ENCODE assay signal across 1 cellular context in the genomic region with DNA sequence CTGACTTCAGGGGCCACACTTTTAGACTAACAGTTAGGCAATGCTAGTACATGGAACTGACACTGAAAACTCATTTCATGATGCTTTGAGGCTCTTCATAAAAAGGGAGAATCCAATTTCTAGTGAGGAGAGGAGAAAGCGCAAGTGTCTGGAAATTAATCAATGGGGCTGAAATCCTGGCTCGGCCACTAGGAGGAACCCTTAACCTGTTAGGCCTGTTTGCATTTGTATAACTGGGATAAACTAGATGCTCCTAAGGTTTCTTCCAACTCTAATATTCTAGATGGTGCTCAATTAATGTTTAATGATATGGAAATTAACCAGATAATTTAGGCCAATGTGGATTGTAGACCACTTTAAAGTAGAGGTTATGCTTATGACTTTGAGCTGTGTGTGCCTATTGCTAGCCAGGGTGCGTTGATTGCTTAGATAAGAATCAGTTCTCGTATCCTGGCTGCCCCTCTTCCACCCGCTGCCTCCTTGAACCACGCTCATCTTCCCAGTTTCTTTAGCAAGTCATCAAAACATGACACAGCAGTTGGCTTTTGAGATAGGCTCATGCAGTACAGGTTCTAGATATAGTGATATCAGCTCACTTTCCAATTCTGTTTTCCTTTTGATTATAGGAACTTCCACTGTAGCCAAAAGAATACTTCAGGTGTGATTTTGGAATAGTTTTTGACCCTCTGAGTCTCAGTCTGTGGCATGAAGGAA.
TF ChIP-seq lines count a peak whose summit lies in the region.

No MANE protein-coding gene starts in this region.

TF ChIP-seq in K562, 482 proteins besides CTCF, POLR2A, EP300 and RAD21 (continued from another document and continues in another):
- TF ChIP-seq, protein P1, sequence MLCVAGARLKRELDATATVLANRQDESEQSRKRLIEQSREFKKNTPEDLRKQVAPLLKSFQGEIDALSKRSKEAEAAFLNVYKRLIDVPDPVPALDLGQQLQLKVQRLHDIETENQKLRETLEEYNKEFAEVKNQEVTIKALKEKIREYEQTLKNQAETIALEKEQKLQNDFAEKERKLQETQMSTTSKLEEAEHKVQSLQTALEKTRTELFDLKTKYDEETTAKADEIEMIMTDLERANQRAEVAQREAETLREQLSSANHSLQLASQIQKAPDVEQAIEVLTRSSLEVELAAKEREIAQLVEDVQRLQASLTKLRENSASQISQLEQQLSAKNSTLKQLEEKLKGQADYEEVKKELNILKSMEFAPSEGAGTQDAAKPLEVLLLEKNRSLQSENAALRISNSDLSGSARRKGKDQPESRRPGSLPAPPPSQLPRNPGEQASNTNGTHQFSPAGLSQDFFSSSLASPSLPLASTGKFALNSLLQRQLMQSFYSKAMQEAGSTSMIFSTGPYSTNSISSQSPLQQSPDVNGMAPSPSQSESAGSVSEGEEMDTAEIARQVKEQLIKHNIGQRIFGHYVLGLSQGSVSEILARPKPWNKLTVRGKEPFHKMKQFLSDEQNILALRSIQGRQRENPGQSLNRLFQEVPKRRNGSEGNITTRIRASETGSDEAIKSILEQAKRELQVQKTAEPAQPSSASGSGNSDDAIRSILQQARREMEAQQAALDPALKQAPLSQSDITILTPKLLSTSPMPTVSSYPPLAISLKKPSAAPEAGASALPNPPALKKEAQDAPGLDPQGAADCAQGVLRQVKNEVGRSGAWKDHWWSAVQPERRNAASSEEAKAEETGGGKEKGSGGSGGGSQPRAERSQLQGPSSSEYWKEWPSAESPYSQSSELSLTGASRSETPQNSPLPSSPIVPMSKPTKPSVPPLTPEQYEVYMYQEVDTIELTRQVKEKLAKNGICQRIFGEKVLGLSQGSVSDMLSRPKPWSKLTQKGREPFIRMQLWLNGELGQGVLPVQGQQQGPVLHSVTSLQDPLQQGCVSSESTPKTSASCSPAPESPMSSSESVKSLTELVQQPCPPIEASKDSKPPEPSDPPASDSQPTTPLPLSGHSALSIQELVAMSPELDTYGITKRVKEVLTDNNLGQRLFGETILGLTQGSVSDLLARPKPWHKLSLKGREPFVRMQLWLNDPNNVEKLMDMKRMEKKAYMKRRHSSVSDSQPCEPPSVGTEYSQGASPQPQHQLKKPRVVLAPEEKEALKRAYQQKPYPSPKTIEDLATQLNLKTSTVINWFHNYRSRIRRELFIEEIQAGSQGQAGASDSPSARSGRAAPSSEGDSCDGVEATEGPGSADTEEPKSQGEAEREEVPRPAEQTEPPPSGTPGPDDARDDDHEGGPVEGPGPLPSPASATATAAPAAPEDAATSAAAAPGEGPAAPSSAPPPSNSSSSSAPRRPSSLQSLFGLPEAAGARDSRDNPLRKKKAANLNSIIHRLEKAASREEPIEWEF (CRISPR knock-in tag; IDR thresholded peaks at IDR 0.05) = no peak
- TF ChIP-seq SREBF2 (CRISPR knock-in tag; IDR thresholded peaks at IDR 0.05) (no peak), BRCA1 (IDR thresholded peaks at IDR 0.05) (no peak), BRCA1 (CRISPR knock-in tag; IDR thresholded peaks at IDR 0.05) (no peak), BCL6 (CRISPR knock-in tag; IDR thresholded peaks at IDR 0.05) (no peak), NR2C1 (IDR thresholded peaks at IDR 0.05) (no peak), NR2C1 (tag; IDR thresholded peaks at IDR 0.05) (no peak), SOX6 (IDR thresholded peaks at IDR 0.05) (no peak), ZKSCAN3 (CRISPR knock-in tag; IDR thresholded peaks at IDR 0.05) (no peak), MCM5 (IDR thresholded peaks at IDR 0.05; ENCODE audit: low read depth) (no peak), ZNF12 (CRISPR knock-in tag; IDR thresholded peaks at IDR 0.05) (no peak), GTF2E2 (tag; IDR thresholded peaks at IDR 0.05) (no peak), CEBPB (tag; IDR thresholded peaks at IDR 0.05) (no peak), ARID1B (IDR thresholded peaks at IDR 0.05) (peak; percentile 45; the same call in 1 of the 2 replicates), ZNF143 (CRISPR knock-in tag; IDR thresholded peaks at IDR 0.05) (no peak), ZNF589 (CRISPR knock-in tag; IDR thresholded peaks at IDR 0.05; ENCODE audit: low read depth) (no peak), KDM2B (CRISPR knock-in tag; IDR thresholded peaks at IDR 0.05) (no peak), PRMT5 (CRISPR knock-in tag; IDR thresholded peaks at IDR 0.05) (no peak), NFE2 (IDR thresholded peaks at IDR 0.05; ENCODE audit: low read depth) (peak; percentile 75), ZNF146 (CRISPR knock-in tag; IDR thresholded peaks at IDR 0.05; ENCODE audit: unreplicated experiment) (no peak), COPS2 (conservative IDR thresholded peaks at IDR 0.05) (no peak), CREM (IDR thresholded peaks at IDR 0.05; ENCODE audit: low read depth) (no peak), ZNF263 (CRISPR knock-in tag; IDR thresholded peaks at IDR 0.05; ENCODE audit: borderline replicate concordance) (no peak), ZNF3 (CRISPR knock-in tag; IDR thresholded peaks at IDR 0.05) (no peak), EZH2 (IDR thresholded peaks at IDR 0.05; ENCODE audit: borderline replicate concordance, low read depth, low read length) (no peak), BACH1 (tag; IDR thresholded peaks at IDR 0.05) (peak; percentile 63; the same call in 1 of the 2 replicates), MYC (IDR thresholded peaks at IDR 0.05; ENCODE audit: low read depth, low read length) (no peak), MYC (CRISPR knock-in tag; IDR thresholded peaks at IDR 0.05; ENCODE audit: borderline replicate concordance, low read depth) (no peak), MXI1 (IDR thresholded peaks at IDR 0.05; ENCODE audit: low read depth, low read length) (no peak), RCOR1 (IDR thresholded peaks at IDR 0.05; ENCODE audit: borderline replicate concordance in 1 of 2, low read depth in 2 of 2, low read length in 2 of 2) (no peak), MAFF (IDR thresholded peaks at IDR 0.05; ENCODE audit: low read length) (peak; percentile 43; the same call in 1 of the 2 replicates), ZNF507 (tag; conservative IDR thresholded peaks at IDR 0.05) (no peak), MTA1 (IDR thresholded peaks at IDR 0.05; ENCODE audit: borderline replicate concordance) (no peak), ZNF121 (CRISPR knock-in tag; conservative IDR thresholded peaks at IDR 0.05) (no peak), ZNF384 (IDR thresholded peaks at IDR 0.05; ENCODE audit: low read depth, low read length) (no peak), NBN (IDR thresholded peaks at IDR 0.05; ENCODE audit: low read depth) (no peak), SMARCA4 (IDR thresholded peaks at IDR 0.05) (0 out of 2 replicates have a peak, but pooled peaks have one; percentile 30), ATF1 (CRISPR knock-in tag; IDR thresholded peaks at IDR 0.05) (no peak), ATF1 (tag; IDR thresholded peaks at IDR 0.05) (peak; percentile 24; the same call in 1 of the 2 replicates), RFX5 (IDR thresholded peaks at IDR 0.05; ENCODE audit: low read depth, low read length) (no peak), FOXK1 (CRISPR knock-in tag; IDR thresholded peaks at IDR 0.05; ENCODE audit: borderline replicate concordance) (no peak)
- TF ChIP-seq, protein P2, sequence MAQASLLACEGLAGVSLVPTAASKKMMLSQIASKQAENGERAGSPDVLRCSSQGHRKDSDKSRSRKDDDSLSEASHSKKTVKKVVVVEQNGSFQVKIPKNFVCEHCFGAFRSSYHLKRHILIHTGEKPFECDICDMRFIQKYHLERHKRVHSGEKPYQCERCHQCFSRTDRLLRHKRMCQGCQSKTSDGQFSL (CRISPR knock-in tag; IDR thresholded peaks at IDR 0.05) = no peak
- TF ChIP-seq, protein P2 (tag; IDR thresholded peaks at IDR 0.05) = no peak
- TF ChIP-seq, protein P3, sequence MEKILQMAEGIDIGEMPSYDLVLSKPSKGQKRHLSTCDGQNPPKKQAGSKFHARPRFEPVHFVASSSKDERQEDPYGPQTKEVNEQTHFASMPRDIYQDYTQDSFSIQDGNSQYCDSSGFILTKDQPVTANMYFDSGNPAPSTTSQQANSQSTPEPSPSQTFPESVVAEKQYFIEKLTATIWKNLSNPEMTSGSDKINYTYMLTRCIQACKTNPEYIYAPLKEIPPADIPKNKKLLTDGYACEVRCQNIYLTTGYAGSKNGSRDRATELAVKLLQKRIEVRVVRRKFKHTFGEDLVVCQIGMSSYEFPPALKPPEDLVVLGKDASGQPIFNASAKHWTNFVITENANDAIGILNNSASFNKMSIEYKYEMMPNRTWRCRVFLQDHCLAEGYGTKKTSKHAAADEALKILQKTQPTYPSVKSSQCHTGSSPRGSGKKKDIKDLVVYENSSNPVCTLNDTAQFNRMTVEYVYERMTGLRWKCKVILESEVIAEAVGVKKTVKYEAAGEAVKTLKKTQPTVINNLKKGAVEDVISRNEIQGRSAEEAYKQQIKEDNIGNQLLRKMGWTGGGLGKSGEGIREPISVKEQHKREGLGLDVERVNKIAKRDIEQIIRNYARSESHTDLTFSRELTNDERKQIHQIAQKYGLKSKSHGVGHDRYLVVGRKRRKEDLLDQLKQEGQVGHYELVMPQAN (IDR thresholded peaks at IDR 0.05; ENCODE audit: borderline replicate concordance) = no peak
- TF ChIP-seq, protein P4, sequence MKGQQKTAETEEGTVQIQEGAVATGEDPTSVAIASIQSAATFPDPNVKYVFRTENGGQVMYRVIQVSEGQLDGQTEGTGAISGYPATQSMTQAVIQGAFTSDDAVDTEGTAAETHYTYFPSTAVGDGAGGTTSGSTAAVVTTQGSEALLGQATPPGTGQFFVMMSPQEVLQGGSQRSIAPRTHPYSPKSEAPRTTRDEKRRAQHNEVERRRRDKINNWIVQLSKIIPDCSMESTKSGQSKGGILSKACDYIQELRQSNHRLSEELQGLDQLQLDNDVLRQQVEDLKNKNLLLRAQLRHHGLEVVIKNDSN (CRISPR knock-in tag; IDR thresholded peaks at IDR 0.05) = no peak
- TF ChIP-seq, protein P5, sequence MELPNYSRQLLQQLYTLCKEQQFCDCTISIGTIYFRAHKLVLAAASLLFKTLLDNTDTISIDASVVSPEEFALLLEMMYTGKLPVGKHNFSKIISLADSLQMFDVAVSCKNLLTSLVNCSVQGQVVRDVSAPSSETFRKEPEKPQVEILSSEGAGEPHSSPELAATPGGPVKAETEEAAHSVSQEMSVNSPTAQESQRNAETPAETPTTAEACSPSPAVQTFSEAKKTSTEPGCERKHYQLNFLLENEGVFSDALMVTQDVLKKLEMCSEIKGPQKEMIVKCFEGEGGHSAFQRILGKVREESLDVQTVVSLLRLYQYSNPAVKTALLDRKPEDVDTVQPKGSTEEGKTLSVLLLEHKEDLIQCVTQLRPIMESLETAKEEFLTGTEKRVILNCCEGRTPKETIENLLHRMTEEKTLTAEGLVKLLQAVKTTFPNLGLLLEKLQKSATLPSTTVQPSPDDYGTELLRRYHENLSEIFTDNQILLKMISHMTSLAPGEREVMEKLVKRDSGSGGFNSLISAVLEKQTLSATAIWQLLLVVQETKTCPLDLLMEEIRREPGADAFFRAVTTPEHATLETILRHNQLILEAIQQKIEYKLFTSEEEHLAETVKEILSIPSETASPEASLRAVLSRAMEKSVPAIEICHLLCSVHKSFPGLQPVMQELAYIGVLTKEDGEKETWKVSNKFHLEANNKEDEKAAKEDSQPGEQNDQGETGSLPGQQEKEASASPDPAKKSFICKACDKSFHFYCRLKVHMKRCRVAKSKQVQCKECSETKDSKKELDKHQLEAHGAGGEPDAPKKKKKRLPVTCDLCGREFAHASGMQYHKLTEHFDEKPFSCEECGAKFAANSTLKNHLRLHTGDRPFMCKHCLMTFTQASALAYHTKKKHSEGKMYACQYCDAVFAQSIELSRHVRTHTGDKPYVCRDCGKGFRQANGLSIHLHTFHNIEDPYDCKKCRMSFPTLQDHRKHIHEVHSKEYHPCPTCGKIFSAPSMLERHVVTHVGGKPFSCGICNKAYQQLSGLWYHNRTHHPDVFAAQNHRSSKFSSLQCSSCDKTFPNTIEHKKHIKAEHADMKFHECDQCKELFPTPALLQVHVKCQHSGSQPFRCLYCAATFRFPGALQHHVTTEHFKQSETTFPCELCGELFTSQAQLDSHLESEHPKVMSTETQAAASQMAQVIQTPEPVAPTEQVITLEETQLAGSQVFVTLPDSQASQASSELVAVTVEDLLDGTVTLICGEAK (IDR thresholded peaks at IDR 0.05) = no peak
- TF ChIP-seq, protein P5 (CRISPR knock-in tag; IDR thresholded peaks at IDR 0.05) = no peak
- TF ChIP-seq, protein P6, sequence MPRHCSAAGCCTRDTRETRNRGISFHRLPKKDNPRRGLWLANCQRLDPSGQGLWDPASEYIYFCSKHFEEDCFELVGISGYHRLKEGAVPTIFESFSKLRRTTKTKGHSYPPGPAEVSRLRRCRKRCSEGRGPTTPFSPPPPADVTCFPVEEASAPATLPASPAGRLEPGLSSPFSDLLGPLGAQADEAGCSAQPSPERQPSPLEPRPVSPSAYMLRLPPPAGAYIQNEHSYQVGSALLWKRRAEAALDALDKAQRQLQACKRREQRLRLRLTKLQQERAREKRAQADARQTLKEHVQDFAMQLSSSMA (CRISPR knock-in tag; IDR thresholded peaks at IDR 0.05) = no peak
